ENCODE assay signal across 20 cellular contexts in the genomic region with DNA sequence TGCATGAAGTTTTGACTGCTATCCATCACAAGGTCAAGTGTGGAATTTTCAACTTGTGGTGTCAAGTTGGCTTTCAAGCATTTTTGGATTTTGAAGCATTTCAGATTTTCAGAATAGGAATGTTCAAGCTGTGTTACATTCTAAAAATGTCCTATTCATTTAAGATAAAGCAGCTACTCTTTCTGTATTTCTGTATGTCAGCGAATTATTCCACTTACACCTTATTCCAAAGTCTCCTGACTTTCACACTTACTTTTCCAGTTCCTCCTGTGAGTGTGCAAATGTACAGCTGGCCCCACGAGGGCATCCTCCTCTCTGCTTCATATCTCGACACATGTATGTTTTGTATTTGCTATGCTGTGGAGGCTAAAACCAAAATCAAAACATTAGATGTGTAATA. TPM values are rescaled to one million over a fixed set of nuclear protein-coding genes. Genes with fewer than 3 reads are reported as not detected.
DNase-seq lines count a peak whose midpoint lies in the region; ATAC-seq, FAIRE-seq and TF ChIP-seq lines count a peak whose summit lies in the region.
"Had no signal": no experiment of that assay in that cellular context is flagged by ENCODE, and none has a peak within 500 bp of the region (broad histone marks: within the 10 kb centered on the region; RNA-seq: fewer than 3 reads in every experiment).

No MANE protein-coding gene starts in this region.

- H3K4me3 ChIP-seq in IMR-90 (ENCODE audit: insufficient read depth, low read depth, low read length) (no peak overlapping the region), mammary epithelial cell (replicated peaks in 1 of 3; ENCODE audit: insufficient read depth in 1 of 3, low read depth in 2 of 3, low read length in 3 of 3) (no peak overlapping the region)
- H3K4me3 ChIP-seq: GM23248, HAP-1 had no signal

- H4K20me1 ChIP-seq in IMR-90 (ENCODE audit: insufficient read depth, low read length), result no peaks in the 10 kb centered on the region
- H4K20me1 ChIP-seq in mammary epithelial cell (ENCODE audit: insufficient read depth, low read length), result no peaks in the 10 kb centered on the region

- no peak overlapping the region for H4K5ac ChIP-seq in IMR-90 (ENCODE audit: low read depth, low read length)

- H3K27me3 Mint-ChIP-seq in chondrocyte (ENCODE audit: low read depth), result no peaks in the 10 kb centered on the region
- no peaks in the 10 kb centered on the region for H3K27me3 Mint-ChIP-seq in osteocyte (ENCODE audit: unreplicated experiment)
- H3K27me3 Mint-ChIP-seq: CD4-positive, CD25-positive, alpha-beta regulatory T cell; CD8-positive, alpha-beta memory T cell had no signal

- H2AK5ac ChIP-seq in IMR-90 (ENCODE audit: low read depth, low read length), result no peak overlapping the region

- H3K36me3 ChIP-seq in IMR-90 (ENCODE audit: control insufficient read depth, insufficient read depth, low read length) (peaks cover 33% of the 10 kb centered on the region), mammary epithelial cell (ENCODE audit: insufficient read depth, low read length) (peaks cover 40% of the 10 kb centered on the region)

- no peaks in the 10 kb centered on the region for H3K79me2 ChIP-seq in mammary epithelial cell (ENCODE audit: insufficient read depth, low read length)

- no peaks in the 10 kb centered on the region for H3K9me3 ChIP-seq in IMR-90 (ENCODE audit: control insufficient read depth, insufficient read depth, low read length)
- H3K9me3 ChIP-seq in mammary epithelial cell (replicated peaks; ENCODE audit: insufficient read depth, low read length), result no peaks in the 10 kb centered on the region
- H3K9me3 ChIP-seq: BE2C, HAP-1 had no signal

- H3K27me3 ChIP-seq in IMR-90 (ENCODE audit: control insufficient read depth, insufficient read depth, low read length) (no peaks in the 10 kb centered on the region), mammary epithelial cell (ENCODE audit: insufficient read depth, low read length) (no peaks in the 10 kb centered on the region)
- H3K27me3 ChIP-seq: BE2C had no signal

- H3K9ac ChIP-seq in IMR-90 (ENCODE audit: low read depth, low read length), result no peak overlapping the region
- H3K9ac ChIP-seq in mammary epithelial cell (ENCODE audit: insufficient read depth, low read length), result no peak overlapping the region
- H3K9ac ChIP-seq: GM23248 had no signal

- no CpG with 5 or more reads among the region's 3 CpGs for WGBS in IMR-90 (ENCODE audit: extremely low coverage in 2 of 2, insufficient read length in 1 of 2), 2 experiments
- WGBS in mammary epithelial cell (ENCODE audit: low coverage, missing lambda C conversion rate), result 81% methylated on average over 3 of the region's 3 CpGs

- POLR2A ChIA-PET in IMR-90 (lab: Charles Lee; ENCODE audit: unreplicated experiment), result interaction anchor here (0.6 kb wide), 1 partner anchor 19 kb away, joined by 3 read pairs; no protein-coding TSS in a partner anchor

- BruUV-seq in IMR-90 (replicated peaks; lab: Mats Ljungman, UMichigan), result no TSS peak
- BruUV-seq in mammary epithelial cell (replicated peaks; lab: Mats Ljungman, UMichigan), result no TSS peak

- DNase-seq in D721Med (ENCODE audit: insufficient read length, low spot score) (no peak), IMR-90 (no peak), chondrocyte (ENCODE audit: low spot score) (no peak), osteocyte (ENCODE audit: extremely low spot score, unreplicated experiment) (no peak), mammary epithelial cell (no peak), RPMI8226 (no peak), NAMALWA (ENCODE audit: low spot score) (no peak)
- DNase-seq: BE2C; C1 segment of cervical spinal cord; CD4-positive, CD25-positive, alpha-beta regulatory T cell; CD8-positive, alpha-beta memory T cell; COR-L47; DMS79; GF-D8; GM23248 had no signal

- no peak overlapping the region for H4K8ac ChIP-seq in IMR-90 (ENCODE audit: low read depth in 2 of 2, low read length in 2 of 2)

- H3K9me3 Mint-ChIP-seq in chondrocyte (ENCODE audit: low read depth) (no peaks in the 10 kb centered on the region), osteocyte (ENCODE audit: unreplicated experiment) (no peaks in the 10 kb centered on the region)
- H3K9me3 Mint-ChIP-seq: CD4-positive, CD25-positive, alpha-beta regulatory T cell; CD8-positive, alpha-beta memory T cell had no signal

- H3K4me3 Mint-ChIP-seq in chondrocyte (ENCODE audit: unreplicated experiment) (no peak overlapping the region), osteocyte (ENCODE audit: unreplicated experiment) (no peak overlapping the region)
- H3K4me3 Mint-ChIP-seq: CD8-positive, alpha-beta memory T cell had no signal

- TF ChIP-seq POLR2A in IMR-90 (IDR thresholded peaks at IDR 0.05; ENCODE audit: low read depth, low read length), result no peak

- no peak overlapping the region for H2BK20ac ChIP-seq in IMR-90 (ENCODE audit: low read depth, low read length)

- no peak overlapping the region for H3K56ac ChIP-seq in IMR-90 (ENCODE audit: extremely low read depth, insufficient read depth, low read length)

- no peak overlapping the region for H2BK120ac ChIP-seq in IMR-90 (ENCODE audit: low read depth, low read length)

- H2BK5ac ChIP-seq in IMR-90 (ENCODE audit: low read depth, low read length, poor library complexity, severe bottlenecking), result no peak overlapping the region

- H3K18ac ChIP-seq in IMR-90 (ENCODE audit: low read depth, low read length), result no peak overlapping the region

- peaks cover 5% of the 10 kb centered on the region for H3K4me1 Mint-ChIP-seq in chondrocyte (ENCODE audit: low read depth)
- H3K4me1 Mint-ChIP-seq in osteocyte (ENCODE audit: unreplicated experiment), result peaks cover 3% of the 10 kb centered on the region

- H3K27ac ChIP-seq in IMR-90 (ENCODE audit: insufficient read depth, low read length) (no peak overlapping the region), mammary epithelial cell (ENCODE audit: insufficient read depth, low read depth, low read length) (no peak overlapping the region)
- H3K27ac ChIP-seq: GM23248 had no signal

- no peak overlapping the region for H3K23ac ChIP-seq in IMR-90 (ENCODE audit: low read depth, low read length)

- no peaks in the 10 kb centered on the region for H3K4me1 ChIP-seq in IMR-90 (ENCODE audit: control insufficient read depth, insufficient read depth, low read length)
- H3K4me1 ChIP-seq in mammary epithelial cell (ENCODE audit: insufficient read depth, low read length), result no peaks in the 10 kb centered on the region
- H3K4me1 ChIP-seq: BE2C, HAP-1 had no signal

- no peak overlapping the region for H3K4ac ChIP-seq in IMR-90 (ENCODE audit: low read depth, low read length)

- dilution Hi-C loops in IMR-90 (cut with HindIII; ENCODE audit: low sequenced_read_pairs, unreplicated experiment), result no loop called here
- dilution Hi-C loops in mammary epithelial cell (cut with HindIII; ENCODE audit: low sequenced_read_pairs), result no loop called here

- H3K36me3 Mint-ChIP-seq in chondrocyte (ENCODE audit: low read depth), result peaks cover 25% of the 10 kb centered on the region
- H3K36me3 Mint-ChIP-seq in osteocyte (ENCODE audit: unreplicated experiment), result peaks cover 42% of the 10 kb centered on the region

- H2BK15ac ChIP-seq in IMR-90 (ENCODE audit: low read depth, low read length), result no peak overlapping the region

- no peak overlapping the region for H3K14ac ChIP-seq in IMR-90 (replicated peaks; ENCODE audit: low read depth, low read length)

- no peak for TF ChIP-seq RAD21 in IMR-90 (IDR thresholded peaks at IDR 0.05; ENCODE audit: low read length)

- H3K79me1 ChIP-seq in IMR-90 (ENCODE audit: low read depth in 1 of 2, low read length in 2 of 2), result peaks cover 2 to 6% of the 10 kb centered on the region in 2 experiments; a peak in 2 of 4 replicates

- ATAC-seq in IMR-90 (ENCODE audit: low read depth), result no peak

- H2AK9ac ChIP-seq in IMR-90 (replicated peaks; ENCODE audit: low read depth, low read length, poor library complexity), result no peak overlapping the region

- H2AFZ ChIP-seq in IMR-90 (replicated peaks; ENCODE audit: low read length, poor library complexity) (no peak overlapping the region), mammary epithelial cell (ENCODE audit: low read depth, low read length) (no peak overlapping the region)
- H2AFZ ChIP-seq: GM23248 had no signal

- in situ Hi-C loops in IMR-90 (cut with MboI; ENCODE audit: low sequenced_read_pairs) (no loop called here), mammary epithelial cell (cut with MboI; ENCODE audit: low sequenced_read_pairs in 2 of 2) (no loop called here)

- no peak overlapping the region for H4K91ac ChIP-seq in IMR-90 (ENCODE audit: insufficient read depth, low read depth, low read length)

- no peaks in the 10 kb centered on the region for H3K9me1 ChIP-seq in IMR-90 (ENCODE audit: insufficient read depth, low read length)

- CTCF ChIA-PET in IMR-90 (lab: Yijun Ruan, JAX) (interaction anchor here (0.6 kb wide), 3 partner anchors 10 to 193 kb away, joined by 3 to 4 read pairs (median 3); no protein-coding TSS in a partner anchor), mammary epithelial cell (lab: Charles Lee; ENCODE audit: low non-redundant PET) (no interaction called here)

- H3K27ac Mint-ChIP-seq in chondrocyte (ENCODE audit: unreplicated experiment), result peak overlapping the region; percentile 13
- peak overlapping the region; percentile 20 for H3K27ac Mint-ChIP-seq in osteocyte (ENCODE audit: unreplicated experiment)

- peak; percentile 32 for FAIRE-seq in D721Med (lab: Jason Lieb, UNC)

- TF ChIP-seq CTCF in D721Med (IDR thresholded peaks at IDR 0.05; ENCODE audit: insufficient read depth, missing control alignments) (no peak), IMR-90 (conservative IDR thresholded peaks at IDR 0.05; ENCODE audit: low read depth, low read length) (no peak), chondrocyte (IDR thresholded peaks at IDR 0.05) (no peak), osteocyte (IDR thresholded peaks at IDR 0.05) (no peak), mammary epithelial cell (conservative IDR thresholded peaks at IDR 0.05 in 1 of 2, IDR thresholded peaks at IDR 0.05 in 1 of 2; ENCODE audit: extremely low read depth in 1 of 2, insufficient read depth in 1 of 2, low read depth in 1 of 2, low read length in 2 of 2) (no peak)

- intact Hi-C loops in IMR-90 (cut with micrococcal nuclease) (loop anchor here (5.0 kb wide), 1 partner anchor 33 kb away; no protein-coding TSS in a partner anchor), mammary epithelial cell (cut with micrococcal nuclease) (loop anchor here (10.0 kb wide), 2 partner anchors 105 to 245 kb away; no protein-coding TSS in a partner anchor)

- H3K4me2 ChIP-seq in IMR-90 (ENCODE audit: low read depth, low read length) (no peak overlapping the region), mammary epithelial cell (ENCODE audit: insufficient read depth, low read depth, low read length) (no peak overlapping the region)

RNA-seq across cellular contexts. Expression of gene RC3H1, which starts 51.9 kb away (rescaled TPM):
- total RNA-seq in IMR-90 (2012; rRNA removed), result 26.1 and 39.3 TPM in 2 replicates
- polyA plus RNA-seq in IMR-90 (2012; rRNA removed), result 5.1 and 5.4 TPM in 2 replicates
- polyA plus RNA-seq in IMR-90 (2012; cell fraction: cytosol; rRNA removed), result 2.0 and 7.1 TPM in 2 replicates
- polyA plus RNA-seq in IMR-90 (2012; cell fraction: nucleus; rRNA removed; ENCODE audit: low replicate concordance), result 1.6 and 13.7 TPM in 2 replicates
- total RNA-seq in chondrocyte, result 24.7 to 26.8 TPM (median 25.7 TPM) in 3 replicates
- total RNA-seq in osteocyte, result 32.9 and 33.6 TPM in 2 replicates
- 10 to 100 TPM; 22.0 to 36.5 TPM for total RNA-seq in mammary epithelial cell
- polyA plus RNA-seq in mammary epithelial cell, result 12.6 TPM
- 74.3 TPM for polyA minus RNA-seq in mammary epithelial cell

RNA-seq across cellular contexts. Expression of gene SERPINC1, which starts 53.1 kb away (rescaled TPM):
- total RNA-seq in IMR-90 (2012; rRNA removed) (not detected in 2 replicates), chondrocyte (0.22 to 0.51 TPM in 2 of 3 replicates, not detected in the other), osteocyte (0.40 TPM in 1 of 2 replicates, not detected in the other), mammary epithelial cell (under 1 TPM in 1 of 2 donors, not detected in 1; 0.17 TPM)
- polyA plus RNA-seq in IMR-90 (2012; rRNA removed) (not detected in 2 replicates), mammary epithelial cell (0.09 TPM)
- 0.08 TPM in 1 of 2 replicates, not detected in the other for polyA plus RNA-seq in IMR-90 (2012; cell fraction: cytosol; rRNA removed)
- 0.07 and 0.08 TPM in 2 replicates for polyA plus RNA-seq in IMR-90 (2012; cell fraction: nucleus; rRNA removed; ENCODE audit: low replicate concordance)
- polyA minus RNA-seq in mammary epithelial cell, result not detected
- total RNA-seq: A172; CD4-positive, CD25-positive, alpha-beta regulatory T cell; CD8-positive, alpha-beta memory T cell; Daoy; GM23248; H4; HT-29 had no signal
- polyA plus RNA-seq: CD4-positive, CD25-positive, alpha-beta regulatory T cell; CD8-positive, alpha-beta memory T cell; GM23248 had no signal
